Comparison of ENCODE assay signal across 21 cellular contexts in the genomic region with DNA sequence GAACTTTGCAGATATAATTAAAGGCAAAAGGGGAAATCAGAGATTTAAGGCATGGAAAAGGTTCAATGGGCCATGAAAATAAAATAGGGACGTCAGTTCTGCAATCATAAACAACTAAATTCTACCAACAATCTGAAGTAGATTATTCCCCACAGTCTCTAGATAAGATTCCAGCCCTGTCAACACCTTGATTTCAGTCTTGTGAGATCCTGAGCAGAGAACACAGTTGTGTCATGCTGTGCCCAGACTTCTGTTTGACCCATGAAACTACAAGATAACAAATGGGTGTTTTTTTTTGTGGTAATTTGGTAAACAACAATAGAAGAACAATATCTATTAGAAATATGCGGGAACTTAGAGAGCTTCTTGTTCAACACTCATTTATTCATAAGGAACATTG.
A peak's percentile ranks its signal among the peaks of the same experiment; 100 is the strongest.
DNase-seq lines count a peak whose midpoint lies in the region; ATAC-seq, FAIRE-seq and TF ChIP-seq lines count a peak whose summit lies in the region.
"Had no signal": no experiment of that assay in that cellular context is flagged by ENCODE, and none has a peak within 500 bp of the region (broad histone marks: within the 10 kb centered on the region; RNA-seq: fewer than 3 reads in every experiment).

No MANE protein-coding gene starts in this region.

- H3K27me3 ChIP-seq in tibial artery = no peaks in the 10 kb centered on the region
- H3K27me3 ChIP-seq in pancreas = no peaks in the 10 kb centered on the region
- H3K27me3 ChIP-seq: BE2C, BLaER1 had no signal

- intact Hi-C loops in tibial artery (cut with DNase I; ENCODE audit: low total_unique reads) (no loop called here), pancreas (cut with DNase I) (no loop called here), lower leg skin (cut with DNase I; ENCODE audit: low total_unique reads) (loop anchor here (10.0 kb wide), 1 partner anchor 57 kb away; no protein-coding TSS in a partner anchor)

- H3K4me1 ChIP-seq in tibial artery = no peaks in the 10 kb centered on the region
- no peaks in the 10 kb centered on the region for H3K4me1 ChIP-seq in pancreas
- H3K4me1 ChIP-seq: BE2C, BLaER1 had no signal

- H3K27ac ChIP-seq in tibial artery (no peak overlapping the region), pancreas (no peak overlapping the region)
- H3K27ac ChIP-seq: BLaER1 had no signal

- FAIRE-seq in D721Med (lab: Jason Lieb, UNC) (peak; percentile 70), pancreas (lab: Jason Lieb, UNC) (no peak)
- FAIRE-seq: A204.1, G401.6, GM12891, GM19239 had no signal

- no peak overlapping the region for H3K4me3 ChIP-seq in choroid plexus epithelial cell (ENCODE audit: low read depth, low read length)
- no peak overlapping the region for H3K4me3 ChIP-seq in tibial artery
- H3K4me3 ChIP-seq in pancreas = no peak overlapping the region
- no peak overlapping the region for H3K4me3 ChIP-seq in lower leg skin (ENCODE audit: low read depth, poor library complexity, severe bottlenecking)
- H3K4me3 ChIP-seq: BLaER1 had no signal

- TF ChIP-seq CTCF in D721Med (IDR thresholded peaks at IDR 0.05; ENCODE audit: insufficient read depth, missing control alignments) (no peak), choroid plexus epithelial cell (conservative IDR thresholded peaks at IDR 0.05; ENCODE audit: low read depth, low read length) (no peak), tibial artery (IDR thresholded peaks at IDR 0.05) (no peak), pancreas (IDR thresholded peaks at IDR 0.05) (no peak), lower leg skin (IDR thresholded peaks at IDR 0.05) (no peak)

- 26 to 32% methylated on average over 2 of the region's 2 CpGs for WGBS in pancreas, 2 donors
- 14 to 65% methylated on average over 2 of the region's 2 CpGs for WGBS in lower leg skin, 2 donors

- no peaks in the 10 kb centered on the region for H3K36me3 ChIP-seq in tibial artery
- H3K36me3 ChIP-seq in pancreas = no peaks in the 10 kb centered on the region
- H3K36me3 ChIP-seq: BE2C, BLaER1 had no signal

- DNase-seq in D721Med (ENCODE audit: insufficient read length, low spot score) = no peak
- peak; percentile 3 for DNase-seq in SK-N-DZ (ENCODE audit: low spot score)
- peak; percentile 9 for DNase-seq in choroid plexus epithelial cell (ENCODE audit: low read depth)
- no peak for DNase-seq in tibial artery
- no peak for DNase-seq in pancreas
- no peak for DNase-seq in lower leg skin (ENCODE audit: low spot score in 2 of 2)
- DNase-seq: 8988T; ACHN; BE2C; C1 segment of cervical spinal cord; CD4-positive, alpha-beta memory T cell; CD4-positive, CD25-positive, alpha-beta regulatory T cell; CD8-positive, alpha-beta memory T cell; COR-L47; DMS79 treated with DMSO at 0.1 percent for 48 hours; GF-D8 had no signal

- H3K9me3 ChIP-seq in tibial artery (no peaks in the 10 kb centered on the region), pancreas (peaks cover 0 to 3% (median 0%) of the 10 kb centered on the region in 4 donors)
- H3K9me3 ChIP-seq: BE2C, BLaER1 had no signal

- no peak for TF ChIP-seq POLR2A in lower leg skin (IDR thresholded peaks at IDR 0.05)

- no peak for ATAC-seq in pancreas

Comparison
In these comparisons a context has a peak if more than half of its experiments do, and no peak if none do; other contexts are left out.
1. DNase-seq: peak in SK-N-DZ (single experiment) and choroid plexus epithelial cell (single experiment); none in D721Med (single experiment), tibial artery (0 of 2), pancreas (0 of 6) and lower leg skin (0 of 2).